In the genomic region with DNA sequence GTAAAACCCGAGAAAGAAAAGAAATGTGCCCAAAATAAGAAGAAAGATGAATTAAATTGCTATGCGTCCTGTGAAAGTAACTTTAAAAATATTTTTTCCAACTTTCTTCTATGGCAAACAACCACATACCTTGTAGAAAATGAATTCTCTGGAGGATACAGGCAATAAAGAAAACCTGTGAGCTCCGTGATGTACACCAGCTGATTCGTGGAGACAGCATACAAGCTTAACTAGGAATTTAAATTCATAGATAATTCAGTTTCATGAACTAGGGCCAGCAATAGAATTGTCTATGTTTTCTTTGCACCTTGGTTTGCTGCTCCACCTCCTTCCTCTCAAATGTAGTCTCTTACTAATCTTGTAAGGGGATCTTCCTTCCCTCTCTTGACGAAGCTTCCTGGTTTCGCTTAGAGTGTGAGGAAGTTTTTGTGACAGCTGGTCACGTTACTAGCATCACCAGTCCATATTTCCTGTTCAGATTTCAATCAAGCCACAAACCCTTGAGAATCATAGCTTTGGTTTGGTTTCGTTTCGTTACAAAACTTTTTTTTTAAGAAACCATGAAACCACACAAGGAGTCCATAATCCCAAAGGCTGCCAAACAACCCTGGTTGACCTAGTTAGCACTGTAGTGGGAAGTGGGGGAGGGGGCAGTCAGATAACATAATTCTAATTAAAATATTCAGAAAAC, we compare ENCODE assay signal across 8 cellular contexts. TPM values are rescaled to one million over a fixed set of nuclear protein-coding genes. Genes with fewer than 3 reads are reported as not detected.
DNase-seq lines count a peak whose midpoint lies in the region; ATAC-seq and TF ChIP-seq lines count a peak whose summit lies in the region.

No MANE protein-coding gene starts in this region.

- TF ChIP-seq CTCF in AG10803 (conservative IDR thresholded peaks at IDR 0.05; ENCODE audit: low read length), result no peak
- no peak for TF ChIP-seq CTCF in NB4 (IDR thresholded peaks at IDR 0.05; ENCODE audit: low read depth, low read length)
- no peak for TF ChIP-seq CTCF in mucosa of descending colon (IDR thresholded peaks at IDR 0.05)

- H3K27me3 Mint-ChIP-seq in activated naive CD8-positive, alpha-beta T cell treated with anti-CD3 and anti-CD28 coated beads for 36 hours, result no peaks in the 10 kb centered on the region

- H3K4me1 ChIP-seq in mucosa of descending colon (ENCODE audit: low read depth), result no peaks in the 10 kb centered on the region

- DNase-seq in AG10803 (ENCODE audit: low read depth) (peak; percentile 85), NB4 (ENCODE audit: low read depth) (peak; percentile 47), mucosa of descending colon (peak in 1 of 3 donors; percentile 13), ACHN (no peak), NCI-H1694 (lab: John Stamatoyannopoulos, UW) (no peak), NCI-H345 (lab: John Stamatoyannopoulos, UW) (no peak)
- peak; percentile 3 for DNase-seq in activated naive CD8-positive, alpha-beta T cell treated with anti-CD3 and anti-CD28 coated beads for 36 hours

- H3K9me3 ChIP-seq in mucosa of descending colon, result no peaks in the 10 kb centered on the region

- H3K4me3 ChIP-seq in AG10803 (ENCODE audit: low read length), result peak overlapping the region; percentile 55
- H3K4me3 ChIP-seq in NB4 (ENCODE audit: low read depth, low read length), result no peak overlapping the region
- H3K4me3 ChIP-seq in mucosa of descending colon, result no peak overlapping the region

- no peak for TF ChIP-seq POLR2A in NB4 (IDR thresholded peaks at IDR 0.05; ENCODE audit: extremely low read depth, insufficient read length)

- in situ Hi-C loops in ACHN (cut with HindIII; ENCODE audit: low pct_ligation_motif_present, low pct_unique_long_range_greater_than_20kb, low sequenced_read_pairs), result no loop called here

- intact Hi-C loops in mucosa of descending colon (cut with DNase I, micrococcal nuclease), result no loop called here

- peak overlapping the region; percentile 45 for H3K27ac Mint-ChIP-seq in activated naive CD8-positive, alpha-beta T cell treated with anti-CD3 and anti-CD28 coated beads for 36 hours

- H3K36me3 ChIP-seq in mucosa of descending colon (ENCODE audit: low read depth), result no peaks in the 10 kb centered on the region

- H3K9me3 Mint-ChIP-seq in activated naive CD8-positive, alpha-beta T cell treated with anti-CD3 and anti-CD28 coated beads for 36 hours, result peaks cover 2% of the 10 kb centered on the region

- H3K4me1 Mint-ChIP-seq in activated naive CD8-positive, alpha-beta T cell treated with anti-CD3 and anti-CD28 coated beads for 36 hours, result peaks cover 13% of the 10 kb centered on the region

- no peaks in the 10 kb centered on the region for H3K36me3 Mint-ChIP-seq in activated naive CD8-positive, alpha-beta T cell treated with anti-CD3 and anti-CD28 coated beads for 36 hours

- ATAC-seq in GM19397 (IDR thresholded peaks at IDR 0.05; ENCODE audit: unreplicated experiment) (peak; percentile 80), mucosa of descending colon (peak; percentile 49)

- H3K4me3 Mint-ChIP-seq in activated naive CD8-positive, alpha-beta T cell treated with anti-CD3 and anti-CD28 coated beads for 36 hours, result peak overlapping the region; percentile 34

RNA-seq across cellular contexts. Expression of a gene that starts 35.8 kb away (rescaled TPM):
- not detected for total RNA-seq in activated naive CD8-positive, alpha-beta T cell treated with anti-CD3 and anti-CD28 coated beads for 36 hours
- 10 to 100 TPM in 1 of 3 donors, 1 to 10 TPM in 2; 5.1 to 25.5 (median 6.0) TPM for total RNA-seq in mucosa of descending colon

Comparison
In these comparisons a context has a peak if more than half of its experiments do, and no peak if none do; other contexts are left out.
1. DNase-seq: peak in AG10803 (single experiment), NB4 (single experiment) and activated naive CD8-positive, alpha-beta T cell treated with anti-CD3 and anti-CD28 coated beads for 36 hours (single experiment); none in ACHN (single experiment), NCI-H1694 (single experiment) and NCI-H345 (single experiment).
2. RNA of a gene that starts 35.8 kb away (total RNA-seq): 5.1 to 25.5 TPM in mucosa of descending colon; not detected in activated naive CD8-positive, alpha-beta T cell treated with anti-CD3 and anti-CD28 coated beads for 36 hours; every median in the first group is over 4 times any median in the second.